8 cellular contexts compared by ENCODE assay signal in genomic region chr1:154627247-154628121, GRCh38. TPM values are rescaled to one million over a fixed set of nuclear protein-coding genes. Genes with fewer than 3 reads are reported as not detected.
DNase-seq lines count a peak whose midpoint lies in the region; ATAC-seq, FAIRE-seq and TF ChIP-seq lines count a peak whose summit lies in the region.

No MANE protein-coding gene starts in this region.

- intact Hi-C loops in HepG2 (cut with micrococcal nuclease; ENCODE audit: unreplicated experiment), result loop anchor here (1.0 kb wide), 1 partner anchor 68 kb away; no protein-coding TSS in a partner anchor

- DNase-seq in A172 (ENCODE audit: low spot score) (peak; percentile 86), NCI-H748 (lab: John Stamatoyannopoulos, UW; ENCODE audit: unreplicated experiment) (peak; percentile 94), dermis blood vessel endothelial cell (peak; percentile 95), HepG2 (ENCODE audit: low spot score) (peak; percentile 84)
- peak; percentile 94 to 96 for DNase-seq in activated CD4-positive, alpha-beta T cell treated with anti-CD3 and anti-CD28 coated beads, Interleukin-2, amount 50 U/mL, for 4 hours
- peak; percentile 93 to 95 for DNase-seq in stimulated activated CD4-positive, alpha-beta T cell treated with anti-CD3 and anti-CD28 coated beads, Interleukin-2, amount 100 ng/mL, for 24 hours

- peak overlapping the region; percentile 73 for H3K4me2 ChIP-seq in HepG2 (ENCODE audit: low read depth, low read length)

- H3K9ac ChIP-seq in HepG2 (ENCODE audit: insufficient read depth, low read depth, low read length), result peak overlapping the region; percentile 95

- H2AFZ ChIP-seq in HepG2 (ENCODE audit: low read length), result peak overlapping the region; percentile 100

- in situ Hi-C loops in HepG2 (cut with HindIII; ENCODE audit: extremely low pct_ligation_motif_present, low pct_unique_long_range_greater_than_20kb), result no loop called here

- peaks cover 0 to 9% of the 10 kb centered on the region in 2 experiments; a peak in 2 of 5 replicates for H3K36me3 ChIP-seq in HepG2 (replicated peaks in 1 of 2; ENCODE audit: control insufficient read depth in 1 of 2, insufficient read depth in 2 of 2, low read length in 2 of 2)

- BruUV-seq in HepG2 (replicated peaks; lab: Mats Ljungman, UMichigan), result TSS peak; percentile 70

- POLR2A ChIA-PET in HepG2 (lab: Yijun Ruan, JAX), result interaction anchor here (0.6 to 1.9 kb wide), 10 partner anchors 14 to 308 kb away, joined by 3 to 13 read pairs (median 4); partner anchors contain the start of genes ADAR and PMVK

- CTCF ChIA-PET in HepG2 (lab: Yijun Ruan, JAX; ENCODE audit: low intra/inter-chr PET ratio, low total read pairs), result interaction anchor here (1.1 kb wide), 1 partner anchor 68 kb away, joined by 3 read pairs; no protein-coding TSS in a partner anchor

- H3K27ac ChIP-seq in HepG2 (ENCODE audit: extremely low read length, insufficient read depth, low read length), result peak overlapping the region; percentile 94

- 1% methylated on average over 16 of the region's 71 CpGs for WGBS in HepG2 (ENCODE audit: low lambda C conversion rate)

- peak; percentile 64 for FAIRE-seq in HepG2 (lab: Jason Lieb, UNC)

- H3K4me1 ChIP-seq in HepG2 (ENCODE audit: insufficient read depth, low read length), result peaks cover 26% of the 10 kb centered on the region

- TF ChIP-seq POLR2A in HepG2 (IDR thresholded peaks at IDR 0.05; ENCODE audit: insufficient read depth in 1 of 2, low read depth in 2 of 2, low read length in 2 of 2), result peak; percentile 53 to 58

- no peak for TF ChIP-seq RAD21 in HepG2 (CRISPR knock-in tag; IDR thresholded peaks at IDR 0.05)

- peaks cover 8% of the 10 kb centered on the region; the same call in 1 of the 2 replicates for H3K9me3 ChIP-seq in HepG2 (ENCODE audit: low read length)

- no peaks in the 10 kb centered on the region; a peak in 1 of 5 replicates for H3K27me3 ChIP-seq in HepG2 (ENCODE audit: control insufficient read depth in 1 of 2, insufficient read depth in 2 of 2, low read length in 2 of 2)

- peaks cover 52% of the 10 kb centered on the region for H3K79me2 ChIP-seq in HepG2 (ENCODE audit: insufficient read depth, low read length)

- peaks cover 16% of the 10 kb centered on the region for H4K20me1 ChIP-seq in HepG2 (ENCODE audit: insufficient read depth, low read length)

- ATAC-seq in GM18868 (IDR thresholded peaks at IDR 0.05; ENCODE audit: unreplicated experiment) (peak; percentile 54), HG03520 (IDR thresholded peaks at IDR 0.05; ENCODE audit: unreplicated experiment) (peak; percentile 45), HepG2 (peak; percentile 87)

- H3K4me3 ChIP-seq in HepG2 (replicated peaks in 1 of 3; ENCODE audit: insufficient read depth in 1 of 3, low read depth in 2 of 3, low read length in 3 of 3), result peak overlapping the region; percentile 80 to 99 (median 97)

- TF ChIP-seq EP300 in HepG2 (IDR thresholded peaks at IDR 0.05; ENCODE audit: low read depth in 2 of 2, low read length in 2 of 2), result 0 out of 4 replicates have a peak, but pooled peaks of 1 of the 2 experiments have one; percentile 25
- TF ChIP-seq EP300 in HepG2 (CRISPR knock-in tag; IDR thresholded peaks at IDR 0.05; ENCODE audit: borderline replicate concordance), result 0 out of 2 replicates have a peak, but pooled peaks have one; percentile 9

- peak; percentile 1; the same call in 1 of the 2 replicates for TF ChIP-seq CTCF in HepG2 (CRISPR knock-in tag; IDR thresholded peaks at IDR 0.05)

TF ChIP-seq in HepG2, 621 proteins besides CTCF, POLR2A, EP300 and RAD21 (continues in another document):
- TF ChIP-seq ZNF3 (CRISPR knock-in tag; IDR thresholded peaks at IDR 0.05) (no peak), ZNF83 (CRISPR knock-in tag; IDR thresholded peaks at IDR 0.05; ENCODE audit: borderline replicate concordance) (no peak), ZNF644 (CRISPR knock-in tag; IDR thresholded peaks at IDR 0.05; ENCODE audit: low read depth) (no peak), ZZZ3 (CRISPR knock-in tag; IDR thresholded peaks at IDR 0.05; ENCODE audit: borderline replicate concordance) (no peak; the same call in 1 of the 2 replicates), ZNF713 (CRISPR knock-in tag; IDR thresholded peaks at IDR 0.05) (no peak), PHB2 (IDR thresholded peaks at IDR 0.05; ENCODE audit: partially characterized antibody) (no peak), ATF6 (CRISPR knock-in tag; conservative IDR thresholded peaks at IDR 0.05) (no peak), FOXA1 (IDR thresholded peaks at IDR 0.05) (no peak), FOXA1 (CRISPR knock-in tag; IDR thresholded peaks at IDR 0.05) (no peak), ZNF788 (CRISPR knock-in tag; IDR thresholded peaks at IDR 0.05; ENCODE audit: borderline replicate concordance) (peak; percentile 36; the same call in 1 of the 2 replicates)

RNA-seq across cellular contexts. Expression of gene ADAR, which starts 19.5 kb away (rescaled TPM):
- total RNA-seq in A172 (2014; rRNA removed; shearing (Covaris generic)), result 110 and 119 TPM in 2 replicates
- total RNA-seq in dermis blood vessel endothelial cell (85.4 and 108 TPM in 2 replicates), HepG2 (2016; rRNA removed; fragmentation: Illumina TruSeq; extraction: Trizol) (70.8 and 94.6 TPM in 2 replicates)
- total RNA-seq in HepG2 (2016; cell fraction: cytosol; rRNA removed; fragmentation: Illumina TruSeq; extraction: Trizol; ENCODE audit: low read depth), result 9.0 and 11.2 TPM in 2 replicates
- total RNA-seq in HepG2 (2016; cell fraction: insoluble cytoplasmic fraction; rRNA removed; fragmentation: Illumina TruSeq; extraction: Trizol), result 68.0 and 86.8 TPM in 2 replicates
- total RNA-seq in HepG2 (2016; cell fraction: membrane; rRNA removed; fragmentation: Illumina TruSeq; extraction: Trizol), result 39.0 and 39.7 TPM in 2 replicates
- 58.4 and 70.1 TPM in 2 replicates for total RNA-seq in HepG2 (2016; cell fraction: nucleus; rRNA removed; fragmentation: Illumina TruSeq; extraction: Trizol)
- 78.6 and 86.2 TPM in 2 replicates for polyA plus RNA-seq in HepG2 (2011; rRNA removed)
- 50.2 and 58.9 TPM in 2 replicates for polyA plus RNA-seq in HepG2 (2011; cell fraction: cytosol; rRNA removed)
- polyA plus RNA-seq in HepG2 (2011; cell fraction: nucleus; rRNA removed), result 99.9 and 117 TPM in 2 replicates
- 46.2 and 48.4 TPM in 2 replicates for polyA plus RNA-seq in HepG2 (2012)
- polyA plus RNA-seq in HepG2 (2016; cell fraction: cytosol; fragmentation: Illumina TruSeq; extraction: Trizol; ENCODE audit: low read depth), result 2.9 and 3.4 TPM in 2 replicates
- 65.0 and 73.2 TPM in 2 replicates for polyA plus RNA-seq in HepG2 (2016; cell fraction: insoluble cytoplasmic fraction; fragmentation: Illumina TruSeq; extraction: Trizol; ENCODE audit: low read depth)
- 14.8 and 16.7 TPM in 2 replicates for polyA plus RNA-seq in HepG2 (2016; cell fraction: membrane; fragmentation: Illumina TruSeq; extraction: Trizol; ENCODE audit: low read depth)
- polyA plus RNA-seq in HepG2 (2016; cell fraction: nucleus; fragmentation: Illumina TruSeq; extraction: Trizol; ENCODE audit: insufficient read depth, low read depth), result 73.4 and 80.3 TPM in 2 replicates
- polyA minus RNA-seq in HepG2 (2011; rRNA and poly(A)+ RNA removed; ENCODE audit: low replicate concordance), result 183 and 405 TPM in 2 replicates
- polyA minus RNA-seq in HepG2 (2011; cell fraction: cytosol; rRNA and poly(A)+ RNA removed), result 60.8 and 69.1 TPM in 2 replicates
- polyA minus RNA-seq in HepG2 (2011; cell fraction: nucleus; rRNA and poly(A)+ RNA removed), result 94.0 and 140 TPM in 2 replicates

RNA-seq across cellular contexts. Expression of gene CHRNB2, which starts 59.9 kb away (rescaled TPM):
- total RNA-seq in A172 (2014; rRNA removed; shearing (Covaris generic)), result not detected in 2 replicates
- under 0.01 TPM in 1 of 2 replicates, not detected in the other for total RNA-seq in dermis blood vessel endothelial cell
- 0.07 TPM in 1 of 2 replicates, not detected in the other for total RNA-seq in HepG2 (2016; rRNA removed; fragmentation: Illumina TruSeq; extraction: Trizol)
- not detected in 2 replicates for total RNA-seq in HepG2 (2016; cell fraction: cytosol; rRNA removed; fragmentation: Illumina TruSeq; extraction: Trizol; ENCODE audit: low read depth)
- 0.06 TPM in 1 of 2 replicates, not detected in the other for total RNA-seq in HepG2 (2016; cell fraction: insoluble cytoplasmic fraction; rRNA removed; fragmentation: Illumina TruSeq; extraction: Trizol)
- total RNA-seq in HepG2 (2016; cell fraction: membrane; rRNA removed; fragmentation: Illumina TruSeq; extraction: Trizol), result not detected in 2 replicates
- 0.19 TPM in 1 of 2 replicates, not detected in the other for total RNA-seq in HepG2 (2016; cell fraction: nucleus; rRNA removed; fragmentation: Illumina TruSeq; extraction: Trizol)
- 0.03 and 0.07 TPM in 2 replicates for polyA plus RNA-seq in HepG2 (2011; rRNA removed)
- 0.01 TPM in 1 of 2 replicates, not detected in the other for polyA plus RNA-seq in HepG2 (2011; cell fraction: cytosol; rRNA removed)
- polyA plus RNA-seq in HepG2 (2011; cell fraction: nucleus; rRNA removed), result 0.07 and 0.18 TPM in 2 replicates
- 0.04 and 0.07 TPM in 2 replicates for polyA plus RNA-seq in HepG2 (2012)
- polyA plus RNA-seq in HepG2 (2016; cell fraction: cytosol; fragmentation: Illumina TruSeq; extraction: Trizol; ENCODE audit: low read depth), result not detected in 2 replicates
- polyA plus RNA-seq in HepG2 (2016; cell fraction: insoluble cytoplasmic fraction; fragmentation: Illumina TruSeq; extraction: Trizol; ENCODE audit: low read depth), result not detected in 2 replicates
- polyA plus RNA-seq in HepG2 (2016; cell fraction: membrane; fragmentation: Illumina TruSeq; extraction: Trizol; ENCODE audit: low read depth), result not detected in 2 replicates
- 0.26 TPM in 1 of 2 replicates, not detected in the other for polyA plus RNA-seq in HepG2 (2016; cell fraction: nucleus; fragmentation: Illumina TruSeq; extraction: Trizol; ENCODE audit: insufficient read depth, low read depth)
- polyA minus RNA-seq in HepG2 (2011; rRNA and poly(A)+ RNA removed; ENCODE audit: low replicate concordance), result 0.21 and 0.24 TPM in 2 replicates
- not detected in 2 replicates for polyA minus RNA-seq in HepG2 (2011; cell fraction: cytosol; rRNA and poly(A)+ RNA removed)
- 0.12 and 0.13 TPM in 2 replicates for polyA minus RNA-seq in HepG2 (2011; cell fraction: nucleus; rRNA and poly(A)+ RNA removed)

Comparison
In these comparisons a context has a peak if more than half of its experiments do, and no peak if none do; other contexts are left out.
1. Peak in every context shown above with its lines: DNase-seq, ATAC-seq, H3K4me3 ChIP-seq and H3K27ac ChIP-seq.